16 cellular contexts compared by ENCODE assay signal in the genomic region with DNA sequence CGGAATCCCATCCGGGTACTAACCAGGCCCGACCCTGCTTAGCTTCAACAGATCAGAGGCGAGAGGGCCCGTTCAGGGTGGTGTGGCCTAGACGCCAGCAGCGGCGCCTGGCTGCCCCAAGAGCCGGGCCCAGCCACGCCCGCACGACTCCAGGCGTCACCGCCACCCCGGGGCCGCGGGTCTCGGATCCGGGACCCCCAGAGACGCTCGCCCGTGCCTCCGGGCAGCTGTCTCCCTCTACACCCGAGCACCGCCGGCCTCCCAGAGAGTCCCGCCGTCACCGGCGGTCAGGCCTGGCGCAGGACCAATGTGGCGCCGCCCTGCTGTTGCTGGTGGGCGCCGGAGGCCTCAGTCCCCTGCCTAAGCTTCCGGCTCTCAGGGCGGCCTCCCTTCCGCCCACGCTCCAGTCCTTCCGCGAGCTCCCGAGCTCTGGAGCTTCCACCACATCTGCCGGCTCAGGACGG.
A peak's percentile ranks its signal among the peaks of the same experiment; 100 is the strongest.
DNase-seq lines count a peak whose midpoint lies in the region; ATAC-seq and TF ChIP-seq lines count a peak whose summit lies in the region.
"Had no signal": no experiment of that assay in that cellular context is flagged by ENCODE, and none has a peak within 500 bp of the region (broad histone marks: within the 10 kb centered on the region; RNA-seq: fewer than 3 reads in every experiment).

No MANE protein-coding gene starts in this region.

- H3K36me3 ChIP-seq in right atrium auricular region = no peaks in the 10 kb centered on the region
- no peaks in the 10 kb centered on the region for H3K36me3 ChIP-seq in left ventricle myocardium inferior
- H3K36me3 ChIP-seq: BLaER1, left lung, pancreas, SJSA1 had no signal

- H3K4me3 ChIP-seq in right atrium auricular region = peak overlapping the region in 1 of 2 donors; percentile 15
- peak overlapping the region; percentile 41 for H3K4me3 ChIP-seq in left ventricle myocardium inferior
- H3K4me3 ChIP-seq: BLaER1, dorsolateral prefrontal cortex, left lung, pancreas, SJSA1 had no signal

- in situ Hi-C loops in G401 (cut with HindIII; ENCODE audit: low sequenced_read_pairs) = no loop called here

- peaks cover 0 to 16% of the 10 kb centered on the region in 2 donors for H3K9me3 ChIP-seq in right atrium auricular region
- peaks cover 18% of the 10 kb centered on the region for H3K9me3 ChIP-seq in left ventricle myocardium inferior (replicated peaks)
- H3K9me3 ChIP-seq: pancreas, SJSA1 had no signal

- intact Hi-C loops in Right ventricle myocardium inferior (cut with DNase I) = no loop called here
- intact Hi-C loops in left ventricle myocardium inferior (cut with micrococcal nuclease) = no loop called here

- H3K4me1 ChIP-seq in right atrium auricular region (no peaks in the 10 kb centered on the region), left ventricle myocardium inferior (peaks cover 4% of the 10 kb centered on the region)
- H3K4me1 ChIP-seq: BLaER1, left lung, pancreas, SJSA1 had no signal

- TF ChIP-seq CTCF in right atrium auricular region (IDR thresholded peaks at IDR 0.05) = no peak
- no peak for TF ChIP-seq CTCF in left ventricle myocardium inferior (IDR thresholded peaks at IDR 0.05; ENCODE audit: borderline replicate concordance)

- no peaks in the 10 kb centered on the region for H3K27me3 ChIP-seq in right atrium auricular region
- peaks cover 50% of the 10 kb centered on the region for H3K27me3 ChIP-seq in left ventricle myocardium inferior (ENCODE audit: low read depth)
- H3K27me3 ChIP-seq: BLaER1, pancreas, SJSA1 had no signal

- H3K27ac ChIP-seq in right atrium auricular region (no peak overlapping the region), left ventricle myocardium inferior (replicated peaks) (peak overlapping the region; percentile 61)
- H3K27ac ChIP-seq: BLaER1, dorsolateral prefrontal cortex, left lung, pancreas, SJSA1 had no signal

- peak; percentile 76 for DNase-seq in Right ventricle myocardium inferior (ENCODE audit: missing footprints)
- DNase-seq in right atrium auricular region (ENCODE audit: low spot score) = no peak
- peak; percentile 33 for DNase-seq in left ventricle myocardium inferior
- no peak for DNase-seq in G401 (ENCODE audit: low spot score)
- DNase-seq in mesenteric fat pad (ENCODE audit: low spot score) = no peak
- no peak for DNase-seq in HT-29 (ENCODE audit: low spot score)
- DNase-seq: activated CD4-positive, alpha-beta T cell treated with anti-CD3 and anti-CD28 coated beads, Interleukin-2, amount 10 ng/mL, durations not matched to agents 7 days and 5 days; dorsolateral prefrontal cortex; NCI-H2107; stimulated activated CD4-positive, alpha-beta T cell treated with anti-CD3 and anti-CD28 coated beads, Interleukin-2, amount 100 ng/mL, for 24 hours had no signal

- ATAC-seq in Right ventricle myocardium inferior (peak; percentile 31), SK-N-SH treated with all-trans-retinoic acid at 6 μM for 48 hours (peak; percentile 44), HG03280 (IDR thresholded peaks at IDR 0.05; ENCODE audit: unreplicated experiment) (no peak)
- ATAC-seq: left lung, pancreas had no signal

TF ChIP-seq in SK-N-SH treated with all-trans-retinoic acid at 6 μM for 48 hours, 23 proteins besides CTCF, POLR2A, EP300 and RAD21:
- TF ChIP-seq TCF4 (CRISPR knock-in tag; IDR thresholded peaks at IDR 0.05; ENCODE audit: borderline replicate concordance) (no peak), ZNF8 (CRISPR knock-in tag; IDR thresholded peaks at IDR 0.05) (no peak), SNAI2 (CRISPR knock-in tag; IDR thresholded peaks at IDR 0.05) (no peak)

Comparison
In these comparisons a context has a peak if more than half of its experiments do, and no peak if none do; other contexts are left out.
1. DNase-seq: peak in Right ventricle myocardium inferior (single experiment) and left ventricle myocardium inferior (single experiment); none in right atrium auricular region (single experiment), G401 (single experiment), mesenteric fat pad (single experiment) and HT-29 (single experiment).